In genomic region chr1:243903904-243904303, GRCh38 we compare ENCODE assay signal across 20 cellular contexts. TPM values are rescaled to one million over a fixed set of nuclear protein-coding genes. Genes with fewer than 3 reads are reported as not detected.
DNase-seq lines count a peak whose midpoint lies in the region; ATAC-seq, FAIRE-seq and TF ChIP-seq lines count a peak whose summit lies in the region.
"Had no signal": no experiment of that assay in that cellular context is flagged by ENCODE, and none has a peak within 500 bp of the region (broad histone marks: within the 10 kb centered on the region; RNA-seq: fewer than 3 reads in every experiment).

No MANE protein-coding gene starts in this region.

- H3K4me3 ChIP-seq in bronchial epithelial cell (ENCODE audit: low read depth, low read length) = no peak overlapping the region
- H3K4me3 ChIP-seq in MG63 = no peak overlapping the region
- H3K4me3 ChIP-seq in body of pancreas = no peak overlapping the region

- H3K9me3 ChIP-seq in MG63 (no peaks in the 10 kb centered on the region), body of pancreas (no peaks in the 10 kb centered on the region)

- no peaks in the 10 kb centered on the region for H3K27me3 ChIP-seq in bronchial epithelial cell (ENCODE audit: control insufficient read depth, insufficient read depth, low read length)
- H3K27me3 ChIP-seq in MG63 = peaks cover 59% of the 10 kb centered on the region
- peaks cover 0 to under 1% of the 10 kb centered on the region in 2 donors for H3K27me3 ChIP-seq in body of pancreas

- intact Hi-C loops in body of pancreas (cut with DNase I) = no loop called here

- no peak for TF ChIP-seq CTCF in bronchial epithelial cell (IDR thresholded peaks at IDR 0.05; ENCODE audit: insufficient read depth, low read length, severe bottlenecking)
- no peak for TF ChIP-seq CTCF in body of pancreas (IDR thresholded peaks at IDR 0.05)

- ATAC-seq in body of pancreas = no peak

- no peaks in the 10 kb centered on the region for H3K4me1 ChIP-seq in body of pancreas

- TF ChIP-seq POLR2A in body of pancreas (IDR thresholded peaks at IDR 0.05) = no peak

- in situ Hi-C loops in KBM-7 (cut with MboI; ENCODE audit: low pct_unique_long_range_greater_than_20kb, low sequenced_read_pairs) = no loop called here

- no peak for FAIRE-seq in bronchial epithelial cell (lab: Jason Lieb, UNC)
- FAIRE-seq: endometrium, GM12892, TTC549, urothelium cell line had no signal

- no peak overlapping the region for H3K27ac ChIP-seq in body of pancreas

- WGBS in body of pancreas, 2 donors = 74 to 88% methylated on average over 4 of the region's 4 CpGs

- H3K36me3 ChIP-seq in bronchial epithelial cell (ENCODE audit: control insufficient read depth, insufficient read depth, low read length) (no peaks in the 10 kb centered on the region), MG63 (no peaks in the 10 kb centered on the region), body of pancreas (replicated peaks in 1 of 2; ENCODE audit: insufficient read depth in 1 of 2, low read depth in 2 of 2) (no peaks in the 10 kb centered on the region)

- DNase-seq in AG20443 (ENCODE audit: low spot score) = peak; percentile 32
- DNase-seq in KBM-7 = peak; percentile 11
- DNase-seq in bronchial epithelial cell (ENCODE audit: low read depth) = peak; percentile 7
- DNase-seq in kidney glomerular epithelial cell (lab: John Stamatoyannopoulos, UW) = peak; percentile 29
- DNase-seq in MG63 = no peak
- no peak for DNase-seq in stimulated activated CD4-positive, alpha-beta T cell treated with anti-CD3 and anti-CD28 coated beads, Interleukin-15, amount 100 ng/mL, for 24 hours
- no peak for DNase-seq in DMS53 treated with DMSO at 0.1 percent for 48 hours (lab: John Stamatoyannopoulos, UW; ENCODE audit: unreplicated experiment)
- no peak for DNase-seq in body of pancreas
- DNase-seq: activated CD4-positive, alpha-beta T cell treated with anti-CD3 and anti-CD28 coated beads, Interleukin-2, amount 50 U/mL, for 48 hours; activated naive CD8-positive, alpha-beta T cell treated with anti-CD3 and anti-CD28 coated beads for 36 hours; activated T-cell treated with anti-CD3 and anti-CD28 coated beads, Interleukin-2, amount 50 U/mL, for 24 hours; central memory CD4-positive, alpha-beta T cell; GOT3; mesendoderm; NCI-H187 treated with DMSO at 0.1 percent for 48 hours; NCI-H510A treated with DMSO at 0.1 percent for 48 hours had no signal

RNA-seq across cellular contexts. Expression of gene AKT3, which starts 53.9 kb away (rescaled TPM):
- 7.9 and 8.2 TPM in 2 replicates for total RNA-seq in bronchial epithelial cell
- total RNA-seq in MG63 (2014; rRNA removed; shearing (Covaris generic); ENCODE audit: low replicate concordance) = 4.4 and 8.0 TPM in 2 replicates
- total RNA-seq in body of pancreas = 10 to 100 TPM; 14.0 to 24.7 TPM

Comparison
In these comparisons a context has a peak if more than half of its experiments do, and no peak if none do; other contexts are left out.
1. DNase-seq: peak in AG20443 (single experiment), KBM-7 (single experiment), bronchial epithelial cell (single experiment) and kidney glomerular epithelial cell (single experiment); none in MG63 (single experiment), stimulated activated CD4-positive, alpha-beta T cell treated with anti-CD3 and anti-CD28 coated beads, Interleukin-15, amount 100 ng/mL, for 24 hours (single experiment), DMS53 treated with DMSO at 0.1 percent for 48 hours (single experiment) and body of pancreas (0 of 4).